ENCODE assay signal across 34 cellular contexts in genomic region chr10:68759967-68760366, GRCh38.
"Had no signal": no experiment of that assay in that cellular context is flagged by ENCODE, and none has a peak within 500 bp of the region (broad histone marks: within the 10 kb centered on the region; RNA-seq: fewer than 3 reads in every experiment).

No MANE protein-coding gene starts in this region.

- H2AFZ ChIP-seq: parathyroid adenoma had no signal

- ATAC-seq: foreskin keratinocyte; heart right ventricle; left colon; mucosa of descending colon; natural killer cell treated with Interleukin-12 subunit alpha and Interleukin-12 subunit beta and Interleukin-15 and Interleukin-18, amount 100 ng/mL, for 72 hours; stimulated activated effector memory CD8-positive, alpha-beta T cell treated with anti-CD3 and anti-CD28 coated beads, Interleukin-12 subunit alpha, Interleukin-12 subunit beta, amount 100 ng/mL, for 72 hours; stimulated activated naive CD8-positive, alpha-beta T cell treated with anti-CD3 and anti-CD28 coated beads, Interleukin-15, Interleukin-2, amounts not matched to agents 100 U/mL and 50 U/mL, for 24 hours had no signal

- H3K9me3 Mint-ChIP-seq: immature natural killer cell; memory B cell; mesothelial cell of epicardium; naive B cell; natural killer cell treated with Interleukin-12 subunit alpha and Interleukin-12 subunit beta and Interleukin-15 and Interleukin-18, amount 100 ng/mL, for 72 hours; neural crest cell; stimulated activated effector memory CD8-positive, alpha-beta T cell treated with anti-CD3 and anti-CD28 coated beads, Interleukin-12 subunit alpha, Interleukin-12 subunit beta, amount 100 ng/mL, for 72 hours had no signal

- H3K27me3 Mint-ChIP-seq: memory B cell; naive B cell; natural killer cell treated with Interleukin-12 subunit alpha and Interleukin-12 subunit beta and Interleukin-15 and Interleukin-18, amount 100 ng/mL, for 72 hours had no signal

- H3K9ac ChIP-seq: parathyroid adenoma had no signal

- DNase-seq: cerebellar nuclear complex; dorsolateral prefrontal cortex; effector CD8-positive, alpha-beta T cell; foreskin keratinocyte; glutamatergic neuron; heart right ventricle; hypothalamus; immature natural killer cell; islet precursor cell; kidney glomerular epithelial cell; left colon; mucosa of descending colon; naive B cell; sigmoid colon; stimulated activated CD4-positive, alpha-beta T cell treated with anti-CD3 and anti-CD28 coated beads, Interleukin-2, amount 100 ng/mL, for 24 hours; stimulated activated CD4-positive, alpha-beta T cell treated with anti-CD3 and anti-CD28 coated beads, Interleukin-4, amount 100 ng/mL, for 24 hours; stimulated activated naive CD8-positive, alpha-beta T cell treated with anti-CD3 and anti-CD28 coated beads, Interleukin-15, Interleukin-2, amounts not matched to agents 100 U/mL and 50 U/mL, for 24 hours; substantia nigra; testis; upper lobe of left lung had no signal

- H3K27ac Mint-ChIP-seq: memory B cell; mesothelial cell of epicardium; naive B cell; natural killer cell treated with Interleukin-12 subunit alpha and Interleukin-12 subunit beta and Interleukin-15 and Interleukin-18, amount 100 ng/mL, for 72 hours; stimulated activated effector memory CD8-positive, alpha-beta T cell treated with anti-CD3 and anti-CD28 coated beads, Interleukin-12 subunit alpha, Interleukin-12 subunit beta, amount 100 ng/mL, for 72 hours had no signal

- H3K4me3 Mint-ChIP-seq: immature natural killer cell; memory B cell; mesothelial cell of epicardium; naive B cell; natural killer cell treated with Interleukin-12 subunit alpha and Interleukin-12 subunit beta and Interleukin-15 and Interleukin-18, amount 100 ng/mL, for 72 hours; neural crest cell; stimulated activated effector memory CD8-positive, alpha-beta T cell treated with anti-CD3 and anti-CD28 coated beads, Interleukin-12 subunit alpha, Interleukin-12 subunit beta, amount 100 ng/mL, for 72 hours had no signal

- H3K4me3 ChIP-seq: dorsolateral prefrontal cortex, esophagus muscularis mucosa, heart right ventricle, lung, mucosa of descending colon, prostate gland, right atrium auricular region, sigmoid colon, testis, tibial nerve, upper lobe of left lung had no signal

- H3K4me1 ChIP-seq: esophagus muscularis mucosa, foreskin keratinocyte, heart right ventricle, parathyroid adenoma, prostate gland, right atrium auricular region, sigmoid colon, testis, tibial nerve, upper lobe of left lung had no signal

- H3K9me3 ChIP-seq: esophagus muscularis mucosa, heart right ventricle, mucosa of descending colon, prostate gland, right atrium auricular region, sigmoid colon, testis, tibial nerve, upper lobe of left lung had no signal

- H3K4me1 Mint-ChIP-seq: memory B cell; mesothelial cell of epicardium; neural crest cell; stimulated activated effector memory CD8-positive, alpha-beta T cell treated with anti-CD3 and anti-CD28 coated beads, Interleukin-12 subunit alpha, Interleukin-12 subunit beta, amount 100 ng/mL, for 72 hours had no signal

- H3K27ac ChIP-seq: esophagus muscularis mucosa, foreskin keratinocyte, heart right ventricle, parathyroid adenoma, prostate gland, right atrium auricular region, sigmoid colon, testis, tibial nerve, upper lobe of left lung had no signal

- FAIRE-seq: colon, endothelial cell of umbilical vein, urothelium cell line had no signal

- H3K27me3 ChIP-seq: dorsolateral prefrontal cortex, esophagus muscularis mucosa, foreskin keratinocyte, heart right ventricle, right atrium auricular region, sigmoid colon, testis, tibial nerve, upper lobe of left lung had no signal
